In the genomic region with DNA sequence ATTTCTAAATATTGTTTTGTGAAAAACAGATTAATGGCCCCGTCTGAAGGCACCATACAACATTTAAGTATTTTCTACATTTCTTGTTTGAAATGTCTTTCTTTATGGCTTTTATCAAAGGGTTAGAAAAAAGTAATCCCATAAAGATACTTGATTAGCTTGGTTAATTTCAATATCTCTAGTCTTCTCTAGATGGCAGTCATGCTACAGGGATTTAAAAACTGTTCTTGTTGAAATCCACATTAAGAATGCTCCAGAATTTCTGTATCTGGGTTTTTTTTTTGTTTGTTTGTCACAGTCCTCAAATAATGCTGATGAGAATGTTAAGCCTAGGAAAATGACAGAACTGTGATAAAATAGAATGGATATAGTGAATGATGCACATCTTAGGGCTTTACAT, we compare ENCODE assay signal across 12 cellular contexts.
DNase-seq lines count a peak whose midpoint lies in the region; TF ChIP-seq lines count a peak whose summit lies in the region.
"Had no signal": no experiment of that assay in that cellular context is flagged by ENCODE, and none has a peak within 500 bp of the region (broad histone marks: within the 10 kb centered on the region; RNA-seq: fewer than 3 reads in every experiment).

No MANE protein-coding gene starts in this region.

- DNase-seq in COLO829 (ENCODE audit: low spot score): peak; percentile 60
- DNase-seq in Kasumi-1 (lab: John Stamatoyannopoulos, UW): peak; percentile 42 to 45
- peak; percentile 1 for DNase-seq in astrocyte of the cerebellum (ENCODE audit: low read depth)
- DNase-seq in left kidney (ENCODE audit: low read depth, low spot score): peak; percentile 28
- no peak for DNase-seq in Ammon's horn (ENCODE audit: low spot score)
- DNase-seq in DMS79 (lab: John Stamatoyannopoulos, UW): no peak
- DNase-seq in NCI-H2107 treated with DMSO at 0.1 percent for 48 hours (lab: John Stamatoyannopoulos, UW; ENCODE audit: unreplicated experiment): no peak
- no peak for DNase-seq in NOMO-1 treated with dmso at 0.1 percent for 144 hours (lab: John Stamatoyannopoulos, UW; ENCODE audit: unreplicated experiment)
- DNase-seq: activated CD4-positive, CD25-positive, alpha-beta regulatory T cell; CD8-positive, alpha-beta T cell; colonic mucosa had no signal

- H3K4me3 ChIP-seq in astrocyte of the cerebellum (ENCODE audit: low read depth, low read length): no peak overlapping the region
- H3K4me3 ChIP-seq: colonic mucosa, suprapubic skin had no signal

- in situ Hi-C loops in astrocyte of the cerebellum (cut with HindIII; ENCODE audit: low sequenced_read_pairs): no loop called here

- TF ChIP-seq CTCF in astrocyte of the cerebellum (IDR thresholded peaks at IDR 0.05; ENCODE audit: low read depth, low read length, missing control alignments): no peak

Comparison
In these comparisons a context has a peak if more than half of its experiments do, and no peak if none do; other contexts are left out.
1. DNase-seq: peak in COLO829 (single experiment), Kasumi-1 (2 of 2), astrocyte of the cerebellum (single experiment) and left kidney (single experiment); none in Ammon's horn (single experiment), DMS79 (single experiment), NCI-H2107 treated with DMSO at 0.1 percent for 48 hours (single experiment) and NOMO-1 treated with dmso at 0.1 percent for 144 hours (single experiment).